8 cellular contexts compared by ENCODE assay signal in genomic region chr5:138491669-138492551, GRCh38. TPM values are rescaled to one million over a fixed set of nuclear protein-coding genes. Genes with fewer than 3 reads are reported as not detected.
A peak's percentile ranks its signal among the peaks of the same experiment; 100 is the strongest.
DNase-seq lines count a peak whose midpoint lies in the region; ATAC-seq and TF ChIP-seq lines count a peak whose summit lies in the region.

No MANE protein-coding gene starts in this region.

- POLR2A ChIA-PET in A673 (lab: Charles Lee; ENCODE audit: low non-redundant PET) = no interaction called here

- no TSS peak for BruUV-seq in A673 (replicated peaks; lab: Mats Ljungman, UMichigan)

- intact Hi-C loops in A673 (cut with micrococcal nuclease; ENCODE audit: unreplicated experiment) (loop anchor here (10.0 kb wide), 1 partner anchor 277 kb away; the partner anchor contains the start of gene CDC23), left lung (cut with DNase I) (no loop called here)

- H3K36me3 ChIP-seq in A673 (ENCODE audit: insufficient read depth, low read length, poor library complexity, severe bottlenecking) (no peaks in the 10 kb centered on the region), left lung (no peaks in the 10 kb centered on the region)

- TF ChIP-seq CTCF in A673 (conservative IDR thresholded peaks at IDR 0.05; ENCODE audit: low read depth, low read length) (no peak), coronary artery (IDR thresholded peaks at IDR 0.05) (no peak), left lung (IDR thresholded peaks at IDR 0.05) (no peak)

- peaks cover 23% of the 10 kb centered on the region for H3K4me1 ChIP-seq in A673 (ENCODE audit: insufficient read depth, low read length, poor library complexity, severe bottlenecking)
- H3K4me1 ChIP-seq in left lung = peaks cover 7 to 24% of the 10 kb centered on the region in 2 donors

- DNase-seq in A673 (ENCODE audit: low spot score) = peak; percentile 92
- DNase-seq in NCI-H2227 treated with DMSO at 0.1 percent for 48 hours (lab: John Stamatoyannopoulos, UW) = peak; percentile 55
- peak; percentile 86 for DNase-seq in activated CD4-positive, alpha-beta T cell treated with anti-CD3 and anti-CD28 coated beads for 48 hours
- peak; percentile 96 for DNase-seq in coronary artery (ENCODE audit: low spot score)
- DNase-seq in left lung = peak; percentile 92 to 98
- DNase-seq in stimulated activated CD4-positive, alpha-beta T cell treated with anti-CD3 and anti-CD28 coated beads, Interleukin-1b, Interleukin-23, amount 100 ng/mL, for 48 hours = peak; percentile 85

- peak overlapping the region; percentile 81 for H3K27ac ChIP-seq in A673 (ENCODE audit: low read depth, low read length, poor library complexity, severe bottlenecking)
- peak overlapping the region; percentile 43 to 68 for H3K27ac ChIP-seq in coronary artery
- H3K27ac ChIP-seq in left lung = peak overlapping the region; percentile 33 to 36

- CTCF ChIA-PET in A673 (lab: Charles Lee) = no interaction called here

- H3K27me3 ChIP-seq in A673 (replicated peaks; ENCODE audit: insufficient read depth, low read depth, low read length, poor library complexity) (no peaks in the 10 kb centered on the region), left lung (peaks cover 3 to 34% of the 10 kb centered on the region in 2 donors)

- H3K9me3 ChIP-seq in A673 (ENCODE audit: low read depth, low read length, poor library complexity, severe bottlenecking) (no peaks in the 10 kb centered on the region), left lung (no peaks in the 10 kb centered on the region)

- peak overlapping the region; percentile 52 for H3K4me3 ChIP-seq in A673 (ENCODE audit: low read depth, low read length, poor library complexity, severe bottlenecking)
- H3K4me3 ChIP-seq in coronary artery = peak overlapping the region; percentile 81
- H3K4me3 ChIP-seq in left lung = peak overlapping the region; percentile 54

- ATAC-seq in GM18861 (IDR thresholded peaks at IDR 0.05; ENCODE audit: unreplicated experiment) (peak; percentile 96), HG03097 (IDR thresholded peaks at IDR 0.05; ENCODE audit: low FRiP score, unreplicated experiment) (peak; percentile 91), left lung (peak; percentile 98)

RNA-seq across cellular contexts. Expression of gene EGR1, which starts 26.6 kb away (rescaled TPM):
- 64.8 and 98.2 TPM in 2 replicates for total RNA-seq in A673 (2021)
- 10 to 100 TPM; 42.3 to 92.6 TPM for total RNA-seq in left lung

RNA-seq across cellular contexts. Expression of gene ETF1, which starts 51.1 kb away (rescaled TPM):
- 172 and 191 TPM in 2 replicates for total RNA-seq in A673 (2021)
- total RNA-seq in left lung = 100 to 1,000 TPM; 107 to 112 TPM

RNA-seq across cellular contexts. Expression of gene REEP2, which starts 53.1 kb away (rescaled TPM):
- total RNA-seq in A673 (2021) (8.4 and 14.6 TPM in 2 replicates), left lung (1 to 10 TPM in 1 of 2 donors, under 1 TPM in 1; 0.52 to 2.5 TPM)

Comparison
In these comparisons a context has a peak if more than half of its experiments do, and no peak if none do; other contexts are left out.
1. Peak in every context shown above with its lines: DNase-seq, ATAC-seq, H3K4me3 ChIP-seq and H3K27ac ChIP-seq.